17 cellular contexts compared by ENCODE assay signal in the genomic region with DNA sequence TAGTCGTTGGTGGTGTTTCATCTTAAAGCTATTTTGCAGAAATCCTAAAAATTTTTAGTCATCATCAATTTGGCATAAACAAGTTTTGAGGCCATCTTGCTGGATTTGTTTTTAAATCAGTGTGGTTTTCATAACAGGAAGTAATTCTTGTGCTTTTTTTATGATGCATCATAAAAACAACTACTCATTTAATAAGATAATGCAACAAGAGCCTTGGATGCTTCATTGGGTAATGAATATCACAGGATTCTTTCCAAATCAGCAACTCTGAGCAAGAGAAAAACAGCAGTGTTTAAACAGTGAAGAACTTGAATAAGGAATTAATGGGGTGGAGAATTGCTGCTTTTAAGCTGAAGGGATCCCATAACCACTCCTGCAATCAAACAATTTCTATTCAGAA.
DNase-seq lines count a peak whose midpoint lies in the region; ATAC-seq and TF ChIP-seq lines count a peak whose summit lies in the region.
"Had no signal": no experiment of that assay in that cellular context is flagged by ENCODE, and none has a peak within 500 bp of the region (broad histone marks: within the 10 kb centered on the region; RNA-seq: fewer than 3 reads in every experiment).

No MANE protein-coding gene starts in this region.

- no peaks in the 10 kb centered on the region for H3K36me3 Mint-ChIP-seq in WTC11

- H3K27me3 ChIP-seq in uterus = no peaks in the 10 kb centered on the region
- H3K27me3 ChIP-seq: heart left ventricle, upper lobe of right lung had no signal

- H3K4me1 ChIP-seq in uterus = no peaks in the 10 kb centered on the region
- H3K4me1 ChIP-seq: A549, heart left ventricle, upper lobe of right lung had no signal

- H3K4me3 Mint-ChIP-seq in WTC11 = no peak overlapping the region
- H3K4me3 Mint-ChIP-seq: activated CD4-positive, alpha-beta memory T cell treated with anti-CD3 and anti-CD28 coated beads, Interleukin-2, amount 10 ng/mL, durations not matched to agents 7 days and 5 days; activated T-cell treated with anti-CD3 and anti-CD28 coated beads, Interleukin-2, amount 50 U/mL, for 72 hours; stimulated activated naive CD8-positive, alpha-beta T cell treated with anti-CD3 and anti-CD28 coated beads, Interleukin-15, amount 100 ng/mL, for 72 hours had no signal

- H3K9me3 ChIP-seq in uterus = no peaks in the 10 kb centered on the region
- H3K9me3 ChIP-seq: A549, heart left ventricle, upper lobe of right lung had no signal

- peak overlapping the region; percentile 6 to 25 for H3K27ac ChIP-seq in uterus
- H3K27ac ChIP-seq: A549, heart left ventricle, upper lobe of right lung, WERI-Rb-1 had no signal

- intact Hi-C loops in uterus (cut with DNase I; ENCODE audit: low total_unique reads) = no loop called here

- H3K4me3 ChIP-seq in fibroblast of pulmonary artery (replicated peaks; ENCODE audit: low read depth, low read length) (no peak overlapping the region), uterus (no peak overlapping the region)
- H3K4me3 ChIP-seq: A549, heart left ventricle, upper lobe of right lung had no signal

- POLR2A ChIA-PET in WTC11 (lab: Charles Lee) = no interaction called here

- ATAC-seq in GM19351 (IDR thresholded peaks at IDR 0.05; ENCODE audit: unreplicated experiment) (no peak), WTC11 (no peak)
- ATAC-seq: A549; activated T-cell treated with anti-CD3 and anti-CD28 coated beads, Interleukin-2, amount 50 U/mL, for 72 hours; heart left ventricle; stimulated activated naive CD8-positive, alpha-beta T cell treated with anti-CD3 and anti-CD28 coated beads, Interleukin-15, amount 100 ng/mL, for 72 hours; upper lobe of right lung had no signal

- H3K36me3 ChIP-seq in uterus = no peaks in the 10 kb centered on the region
- H3K36me3 ChIP-seq: heart left ventricle, upper lobe of right lung, WERI-Rb-1 had no signal

- H3K27me3 Mint-ChIP-seq in WTC11 (ENCODE audit: low read depth) = no peaks in the 10 kb centered on the region
- H3K27me3 Mint-ChIP-seq: activated CD4-positive, alpha-beta memory T cell treated with anti-CD3 and anti-CD28 coated beads, Interleukin-2, amount 10 ng/mL, durations not matched to agents 7 days and 5 days; stimulated activated naive CD8-positive, alpha-beta T cell treated with anti-CD3 and anti-CD28 coated beads, Interleukin-15, amount 100 ng/mL, for 72 hours had no signal

- peak; percentile 57 for DNase-seq in NCI-H748 treated with DMSO at 0.1 percent for 48 hours (lab: John Stamatoyannopoulos, UW)
- DNase-seq in NCI-H748 (lab: John Stamatoyannopoulos, UW; ENCODE audit: unreplicated experiment) = no peak
- DNase-seq in NCI-H69 (lab: John Stamatoyannopoulos, UW) = peak; percentile 94
- DNase-seq in fibroblast of pulmonary artery (ENCODE audit: low read depth) = peak; percentile 22
- no peak for DNase-seq in uterus
- no peak for DNase-seq in mesenteric fat pad (ENCODE audit: low spot score)
- no peak for DNase-seq in WTC11 (ENCODE audit: low spot score)
- DNase-seq: activated CD4-positive, alpha-beta memory T cell treated with anti-CD3 and anti-CD28 coated beads, Interleukin-2, amount 10 ng/mL, durations not matched to agents 7 days and 5 days; activated T-cell treated with anti-CD3 and anti-CD28 coated beads, Interleukin-2, amount 50 U/mL, for 72 hours; central memory CD4-positive, alpha-beta T cell; heart left ventricle; NCI-H1048; stimulated activated naive CD8-positive, alpha-beta T cell treated with anti-CD3 and anti-CD28 coated beads, Interleukin-15, amount 100 ng/mL, for 72 hours; upper lobe of right lung; WERI-Rb-1 had no signal

- no peak overlapping the region for H3K27ac Mint-ChIP-seq in WTC11
- H3K27ac Mint-ChIP-seq: activated CD4-positive, alpha-beta memory T cell treated with anti-CD3 and anti-CD28 coated beads, Interleukin-2, amount 10 ng/mL, durations not matched to agents 7 days and 5 days; activated T-cell treated with anti-CD3 and anti-CD28 coated beads, Interleukin-2, amount 50 U/mL, for 72 hours; stimulated activated naive CD8-positive, alpha-beta T cell treated with anti-CD3 and anti-CD28 coated beads, Interleukin-15, amount 100 ng/mL, for 72 hours had no signal

- no peaks in the 10 kb centered on the region for H3K9me3 Mint-ChIP-seq in WTC11
- H3K9me3 Mint-ChIP-seq: activated CD4-positive, alpha-beta memory T cell treated with anti-CD3 and anti-CD28 coated beads, Interleukin-2, amount 10 ng/mL, durations not matched to agents 7 days and 5 days; activated T-cell treated with anti-CD3 and anti-CD28 coated beads, Interleukin-2, amount 50 U/mL, for 72 hours; stimulated activated naive CD8-positive, alpha-beta T cell treated with anti-CD3 and anti-CD28 coated beads, Interleukin-15, amount 100 ng/mL, for 72 hours had no signal

- CTCF ChIA-PET in WTC11 (lab: Charles Lee) = no interaction called here

- TF ChIP-seq POLR2A in uterus (IDR thresholded peaks at IDR 0.05) = no peak

- H3K4me1 Mint-ChIP-seq in WTC11 = no peaks in the 10 kb centered on the region
- H3K4me1 Mint-ChIP-seq: activated CD4-positive, alpha-beta memory T cell treated with anti-CD3 and anti-CD28 coated beads, Interleukin-2, amount 10 ng/mL, durations not matched to agents 7 days and 5 days; stimulated activated naive CD8-positive, alpha-beta T cell treated with anti-CD3 and anti-CD28 coated beads, Interleukin-15, amount 100 ng/mL, for 72 hours had no signal

- TF ChIP-seq CTCF in fibroblast of pulmonary artery (IDR thresholded peaks at IDR 0.05; ENCODE audit: low read length, missing control alignments) = no peak
- TF ChIP-seq CTCF in uterus (IDR thresholded peaks at IDR 0.05) = no peak
- TF ChIP-seq CTCF in WTC11 (IDR thresholded peaks at IDR 0.05) = no peak

TF ChIP-seq in WTC11, 78 proteins besides CTCF, POLR2A, EP300 and RAD21:
- no peak for TF ChIP-seq NFATC4 (CRISPR knock-in tag; IDR thresholded peaks at IDR 0.05)
- TF ChIP-seq FOXJ3 (CRISPR knock-in tag; IDR thresholded peaks at IDR 0.05; ENCODE audit: borderline replicate concordance) = no peak
- no peak for TF ChIP-seq NR2C2 (CRISPR knock-in tag; IDR thresholded peaks at IDR 0.05)
- no peak for TF ChIP-seq ZNF263 (CRISPR knock-in tag; IDR thresholded peaks at IDR 0.05; ENCODE audit: low read depth)
- TF ChIP-seq CBFB (CRISPR knock-in tag; IDR thresholded peaks at IDR 0.05; ENCODE audit: low read depth) = no peak

Comparison
In these comparisons a context has a peak if more than half of its experiments do, and no peak if none do; other contexts are left out.
1. DNase-seq: peak in NCI-H748 treated with DMSO at 0.1 percent for 48 hours (single experiment), NCI-H69 (single experiment) and fibroblast of pulmonary artery (single experiment); none in NCI-H748 (single experiment), uterus (0 of 2), mesenteric fat pad (single experiment) and WTC11 (single experiment).